8 cellular contexts compared by ENCODE assay signal in genomic region chr17:33750943-33751701, GRCh38.
DNase-seq lines count a peak whose midpoint lies in the region; ATAC-seq and TF ChIP-seq lines count a peak whose summit lies in the region.

No MANE protein-coding gene starts in this region.

- no peak overlapping the region for H3K4me3 ChIP-seq in choroid plexus epithelial cell (ENCODE audit: low read depth, low read length)

- ATAC-seq in activated CD4-positive, alpha-beta T cell treated with anti-CD3 and anti-CD28 coated beads for 36 hours = peak; percentile 47
- no peak for ATAC-seq in HG03520 (IDR thresholded peaks at IDR 0.05; ENCODE audit: unreplicated experiment)

- DNase-seq in NCI-H2107 treated with DMSO at 0.1 percent for 48 hours (lab: John Stamatoyannopoulos, UW; ENCODE audit: unreplicated experiment) (peak; percentile 21), NCI-H2107 (lab: John Stamatoyannopoulos, UW) (no peak), NCI-H1105 (lab: John Stamatoyannopoulos, UW) (peak; percentile 64), choroid plexus epithelial cell (ENCODE audit: low read depth) (peak; percentile 73), left kidney (ENCODE audit: low read depth, low spot score) (peak; percentile 80)
- peak; percentile 80 for DNase-seq in activated CD4-positive, alpha-beta T cell treated with anti-CD3 and anti-CD28 coated beads for 36 hours
- DNase-seq in stimulated activated CD4-positive, alpha-beta T cell treated with anti-CD3 and anti-CD28 coated beads, Interleukin-2, amount 100 ng/mL, for 48 hours = peak; percentile 67 to 69

- peaks cover 5% of the 10 kb centered on the region for H3K4me1 Mint-ChIP-seq in activated CD4-positive, alpha-beta T cell treated with anti-CD3 and anti-CD28 coated beads for 36 hours

- CTCF ChIA-PET in activated CD4-positive, alpha-beta T cell treated with anti-CD3 and anti-CD28 coated beads for 36 hours (lab: Charles Lee) = interaction anchor here (0.6 to 2.5 kb wide), 8 partner anchors 12 to 1632 kb away, joined by 3 to 13 read pairs (median 3); no protein-coding TSS in a partner anchor

- peaks cover 35% of the 10 kb centered on the region for H3K27me3 Mint-ChIP-seq in activated CD4-positive, alpha-beta T cell treated with anti-CD3 and anti-CD28 coated beads for 36 hours

- TF ChIP-seq CTCF in choroid plexus epithelial cell (conservative IDR thresholded peaks at IDR 0.05; ENCODE audit: low read depth, low read length) = peak; percentile 92

- peaks cover 3% of the 10 kb centered on the region for H3K9me3 Mint-ChIP-seq in activated CD4-positive, alpha-beta T cell treated with anti-CD3 and anti-CD28 coated beads for 36 hours (ENCODE audit: low read depth)

- POLR2A ChIA-PET in activated CD4-positive, alpha-beta T cell treated with anti-CD3 and anti-CD28 coated beads for 36 hours (lab: Charles Lee) = no interaction called here

- intact Hi-C loops in activated CD4-positive, alpha-beta T cell treated with anti-CD3 and anti-CD28 coated beads for 36 hours (cut with DNase I, micrococcal nuclease) = loop anchor here (1.0 to 2.0 kb wide), 4 partner anchors 26 to 713 kb away; no protein-coding TSS in a partner anchor

- H3K36me3 Mint-ChIP-seq in activated CD4-positive, alpha-beta T cell treated with anti-CD3 and anti-CD28 coated beads for 36 hours (ENCODE audit: low read depth) = no peaks in the 10 kb centered on the region

- no peak overlapping the region for H3K4me3 Mint-ChIP-seq in activated CD4-positive, alpha-beta T cell treated with anti-CD3 and anti-CD28 coated beads for 36 hours

- H3K27ac Mint-ChIP-seq in activated CD4-positive, alpha-beta T cell treated with anti-CD3 and anti-CD28 coated beads for 36 hours = no peak overlapping the region
